In the genomic region with DNA sequence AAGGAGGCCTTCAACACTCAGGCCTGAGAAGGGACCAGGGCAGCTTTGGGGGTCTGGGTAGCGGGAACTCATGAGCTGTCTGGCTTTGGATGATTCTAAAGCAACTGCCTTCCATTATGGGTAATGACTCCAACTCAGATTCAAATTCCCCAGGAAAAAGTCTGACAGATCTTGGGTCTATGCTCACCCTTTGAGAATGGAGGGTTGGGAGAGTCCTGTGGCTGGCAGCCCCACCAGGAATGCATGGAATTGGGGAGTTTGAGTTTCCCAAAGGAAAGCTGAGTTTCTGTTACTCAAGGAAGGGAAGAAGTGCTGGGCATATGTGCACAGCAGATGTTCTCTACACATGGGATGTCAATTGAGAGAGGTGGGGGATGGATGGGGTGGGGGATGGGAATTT, we compare ENCODE assay signal across 25 cellular contexts. TPM values are rescaled to one million over a fixed set of nuclear protein-coding genes. Genes with fewer than 3 reads are reported as not detected.
DNase-seq lines count a peak whose midpoint lies in the region; ATAC-seq and TF ChIP-seq lines count a peak whose summit lies in the region.
"Had no signal": no experiment of that assay in that cellular context is flagged by ENCODE, and none has a peak within 500 bp of the region (broad histone marks: within the 10 kb centered on the region; RNA-seq: fewer than 3 reads in every experiment).

No MANE protein-coding gene starts in this region.

- H3K9me3 Mint-ChIP-seq in glutamatergic neuron (ENCODE audit: unreplicated experiment): peaks cover 12% of the 10 kb centered on the region
- no peaks in the 10 kb centered on the region for H3K9me3 Mint-ChIP-seq in osteocyte (ENCODE audit: unreplicated experiment)
- H3K9me3 Mint-ChIP-seq: CD4-positive, alpha-beta memory T cell; neural crest cell; stimulated activated naive CD8-positive, alpha-beta T cell treated with anti-CD3 and anti-CD28 coated beads, Interleukin-15, Interleukin-2, amounts not matched to agents 100 ng/mL and 50 ng/mL, for 24 hours had no signal

- H3K4me3 Mint-ChIP-seq in glutamatergic neuron (ENCODE audit: unreplicated experiment): peak overlapping the region; percentile 77
- H3K4me3 Mint-ChIP-seq in osteocyte (ENCODE audit: unreplicated experiment): no peak overlapping the region
- H3K4me3 Mint-ChIP-seq: CD4-positive, alpha-beta memory T cell; neural crest cell; stimulated activated naive CD8-positive, alpha-beta T cell treated with anti-CD3 and anti-CD28 coated beads, Interleukin-15, Interleukin-2, amounts not matched to agents 100 ng/mL and 50 ng/mL, for 24 hours had no signal

- DNase-seq in NCI-H82 (lab: John Stamatoyannopoulos, UW) (peak; percentile 88), NCI-H82 treated with DMSO at 0.1 percent for 48 hours (lab: John Stamatoyannopoulos, UW; ENCODE audit: unreplicated experiment) (no peak), NCI-H524 treated with DMSO at 0.1 percent for 48 hours (lab: John Stamatoyannopoulos, UW) (peak; percentile 72), glutamatergic neuron (no peak), osteocyte (ENCODE audit: extremely low spot score, unreplicated experiment) (no peak)
- no peak for DNase-seq in activated CD4-positive, alpha-beta T cell treated with anti-CD3 and anti-CD28 coated beads for 1 hour
- DNase-seq: activated CD4-positive, alpha-beta T cell treated with anti-CD3 and anti-CD28 coated beads, Interleukin-2, amount 50 U/mL, for 4 hours; activated naive CD4-positive, alpha-beta T cell; adrenal gland; AML-193; CD4-positive, alpha-beta memory T cell; dorsolateral prefrontal cortex; esophagus squamous epithelium; gastrocnemius medialis; Karpas-422; left cardiac atrium; NCI-H1417 treated with DMSO at 0.1 percent for 48 hours; NCI-H774; stimulated activated CD4-positive, alpha-beta T cell treated with anti-CD3 and anti-CD28 coated beads, Interleukin-2, amount 100 ng/mL, for 24 hours; T1000 had no signal

- H3K27me3 Mint-ChIP-seq in glutamatergic neuron (ENCODE audit: unreplicated experiment) (peaks cover 12% of the 10 kb centered on the region), osteocyte (ENCODE audit: unreplicated experiment) (no peaks in the 10 kb centered on the region)
- H3K27me3 Mint-ChIP-seq: stimulated activated naive CD8-positive, alpha-beta T cell treated with anti-CD3 and anti-CD28 coated beads, Interleukin-15, Interleukin-2, amounts not matched to agents 100 ng/mL and 50 ng/mL, for 24 hours had no signal

- no peaks in the 10 kb centered on the region for H3K36me3 Mint-ChIP-seq in glutamatergic neuron (ENCODE audit: unreplicated experiment)
- no peaks in the 10 kb centered on the region for H3K36me3 Mint-ChIP-seq in osteocyte (ENCODE audit: unreplicated experiment)
- H3K36me3 Mint-ChIP-seq: CD4-positive, alpha-beta memory T cell had no signal

- TF ChIP-seq CTCF in glutamatergic neuron (IDR thresholded peaks at IDR 0.05; ENCODE audit: partially characterized antibody, unreplicated experiment) (no peak), osteocyte (IDR thresholded peaks at IDR 0.05) (no peak)

- H3K4me1 Mint-ChIP-seq in glutamatergic neuron (ENCODE audit: low read depth, unreplicated experiment): peaks cover 46% of the 10 kb centered on the region
- H3K4me1 Mint-ChIP-seq in osteocyte (ENCODE audit: unreplicated experiment): peaks cover 55% of the 10 kb centered on the region
- H3K4me1 Mint-ChIP-seq: CD4-positive, alpha-beta memory T cell had no signal

- ATAC-seq in esophagus mucosa: no peak
- no peak for ATAC-seq in GM19328 (IDR thresholded peaks at IDR 0.05; ENCODE audit: unreplicated experiment)
- ATAC-seq: gastrocnemius medialis, GM12878 had no signal

- H3K27ac Mint-ChIP-seq in glutamatergic neuron (ENCODE audit: unreplicated experiment) (peak overlapping the region; percentile 93), osteocyte (ENCODE audit: unreplicated experiment) (peak overlapping the region; percentile 54)
- H3K27ac Mint-ChIP-seq: CD4-positive, alpha-beta memory T cell; stimulated activated naive CD8-positive, alpha-beta T cell treated with anti-CD3 and anti-CD28 coated beads, Interleukin-15, Interleukin-2, amounts not matched to agents 100 ng/mL and 50 ng/mL, for 24 hours had no signal

RNA-seq across cellular contexts. Expression of gene LTBP2, which starts 22.4 kb away (rescaled TPM):
- total RNA-seq in glutamatergic neuron (ENCODE audit: unreplicated experiment) (1.2 TPM), osteocyte (377 and 379 TPM in 2 replicates), esophagus mucosa (14.4 TPM)

Comparison
In these comparisons a context has a peak if more than half of its experiments do, and no peak if none do; other contexts are left out.
1. DNase-seq: peak in NCI-H82 (single experiment) and NCI-H524 treated with DMSO at 0.1 percent for 48 hours (single experiment); none in NCI-H82 treated with DMSO at 0.1 percent for 48 hours (single experiment), glutamatergic neuron (single experiment), osteocyte (single experiment) and activated CD4-positive, alpha-beta T cell treated with anti-CD3 and anti-CD28 coated beads for 1 hour (single experiment).
2. RNA of gene LTBP2, which starts 22.4 kb away (total RNA-seq): 377 to 379 TPM in osteocyte; 14.4 TPM in esophagus mucosa (single experiment) and 1.2 TPM in glutamatergic neuron (single experiment); every median in the first group is over 10 times any median in the second.